ENCODE assay signal across 22 cellular contexts in genomic region chr4:38268837-38269236, GRCh38.
"Had no signal": no experiment of that assay in that cellular context is flagged by ENCODE, and none has a peak within 500 bp of the region (broad histone marks: within the 10 kb centered on the region; RNA-seq: fewer than 3 reads in every experiment).

No MANE protein-coding gene starts in this region.

- H3K4me3 ChIP-seq: ascending aorta, body of pancreas, MG63, PC-9 had no signal

- H3K4me1 Mint-ChIP-seq: activated naive CD8-positive, alpha-beta T cell treated with anti-CD3 and anti-CD28 coated beads, Interleukin-2, amount 50 U/mL, for 24 hours had no signal

- H3K4me3 Mint-ChIP-seq: activated CD8-positive, alpha-beta T cell treated with anti-CD3 and anti-CD28 coated beads for 36 hours; activated naive CD8-positive, alpha-beta T cell treated with anti-CD3 and anti-CD28 coated beads, Interleukin-2, amount 50 U/mL, for 24 hours; activated T-cell treated with anti-CD3 and anti-CD28 coated beads, Interleukin-2, amount 50 U/mL, for 72 hours; T-helper 1 cell treated with Interleukin-12 subunit alpha and Interleukin-12 subunit beta and Interleukin-4 antibody, amounts not matched to agents 30 μg/mL and 1 μg/mL, for 36 hours had no signal

- H3K36me3 ChIP-seq: ascending aorta, MG63 had no signal

- H3K27me3 ChIP-seq: ascending aorta, body of pancreas, MG63 had no signal

- DNase-seq: activated CD4-positive, alpha-beta T cell treated with anti-CD3 and anti-CD28 coated beads for 4 hours; activated CD8-positive, alpha-beta memory T cell treated with anti-CD3 and anti-CD28 coated beads, Interleukin-2, amount 50 U/mL, for 4 hours; activated CD8-positive, alpha-beta T cell treated with anti-CD3 and anti-CD28 coated beads for 36 hours; activated naive CD8-positive, alpha-beta T cell treated with anti-CD3 and anti-CD28 coated beads, Interleukin-2, amount 50 U/mL, for 24 hours; activated T-cell treated with anti-CD3 and anti-CD28 coated beads, Interleukin-2, amount 50 U/mL, for 72 hours; amniotic stem cell; body of pancreas; central memory CD4-positive, alpha-beta T cell; MG63; NCI-H1105 treated with DMSO at 0.1 percent for 48 hours; NCI-H1436 treated with DMSO at 0.1 percent for 48 hours; NCI-H1930; NCI-H2171 treated with DMSO at 0.1 percent for 48 hours; NCI-H226; NCI-H69; PC-9; SHP77 treated with DMSO at 0.1 percent for 48 hours had no signal

- FAIRE-seq: bronchial epithelial cell had no signal

- H3K27ac Mint-ChIP-seq: activated CD8-positive, alpha-beta T cell treated with anti-CD3 and anti-CD28 coated beads for 36 hours; activated naive CD4-positive, alpha-beta T cell treated with anti-CD3 and anti-CD28 coated beads, Interleukin-2, amount 50 U/mL, for 72 hours; activated naive CD8-positive, alpha-beta T cell treated with anti-CD3 and anti-CD28 coated beads, Interleukin-2, amount 50 U/mL, for 24 hours; activated T-cell treated with anti-CD3 and anti-CD28 coated beads, Interleukin-2, amount 50 U/mL, for 72 hours; activated T-helper 2 cell treated with anti-CD3 and anti-CD28 coated beads, Interferon-gamma antibody, Interleukin-2, Interleukin-4, amounts not matched to agents 10 μg/mL and 5 μg/mL and 100 μg/mL, durations not matched to agents 14 hours and 24 hours and 36 hours; T-helper 1 cell treated with Interleukin-12 subunit alpha and Interleukin-12 subunit beta and Interleukin-4 antibody, amounts not matched to agents 30 μg/mL and 1 μg/mL, for 36 hours had no signal

- H3K9me3 ChIP-seq: ascending aorta, body of pancreas, MG63 had no signal

- H3K27me3 Mint-ChIP-seq: activated CD8-positive, alpha-beta T cell treated with anti-CD3 and anti-CD28 coated beads for 36 hours; activated naive CD8-positive, alpha-beta T cell treated with anti-CD3 and anti-CD28 coated beads, Interleukin-2, amount 50 U/mL, for 24 hours had no signal

- H3K4me2 ChIP-seq: PC-9 had no signal

- H3K36me3 Mint-ChIP-seq: activated naive CD4-positive, alpha-beta T cell treated with anti-CD3 and anti-CD28 coated beads, Interleukin-2, amount 50 U/mL, for 72 hours had no signal

- H2AFZ ChIP-seq: PC-9 had no signal

- H3K4me1 ChIP-seq: ascending aorta, body of pancreas had no signal

- H3K9me3 Mint-ChIP-seq: activated CD8-positive, alpha-beta T cell treated with anti-CD3 and anti-CD28 coated beads for 36 hours; activated naive CD4-positive, alpha-beta T cell treated with anti-CD3 and anti-CD28 coated beads, Interleukin-2, amount 50 U/mL, for 72 hours; activated naive CD8-positive, alpha-beta T cell treated with anti-CD3 and anti-CD28 coated beads, Interleukin-2, amount 50 U/mL, for 24 hours; activated T-cell treated with anti-CD3 and anti-CD28 coated beads, Interleukin-2, amount 50 U/mL, for 72 hours; activated T-helper 2 cell treated with anti-CD3 and anti-CD28 coated beads, Interferon-gamma antibody, Interleukin-2, Interleukin-4, amounts not matched to agents 10 μg/mL and 5 μg/mL and 100 μg/mL, durations not matched to agents 14 hours and 24 hours and 36 hours; T-helper 1 cell treated with Interleukin-12 subunit alpha and Interleukin-12 subunit beta and Interleukin-4 antibody, amounts not matched to agents 30 μg/mL and 1 μg/mL, for 36 hours had no signal

- H3K27ac ChIP-seq: ascending aorta, body of pancreas, PC-9 had no signal
